Comparison of ENCODE assay signal across 15 cellular contexts in genomic region chr2:63983986-63984605, GRCh38. TPM values are rescaled to one million over a fixed set of nuclear protein-coding genes. Genes with fewer than 3 reads are reported as not detected.
DNase-seq lines count a peak whose midpoint lies in the region; ATAC-seq and TF ChIP-seq lines count a peak whose summit lies in the region.
"Had no signal": no experiment of that assay in that cellular context is flagged by ENCODE, and none has a peak within 500 bp of the region (broad histone marks: within the 10 kb centered on the region; RNA-seq: fewer than 3 reads in every experiment).

No MANE protein-coding gene starts in this region.

- intact Hi-C loops in activated CD4-positive, alpha-beta T cell treated with anti-CD3 and anti-CD28 coated beads for 36 hours (cut with DNase I, micrococcal nuclease) = no loop called here
- intact Hi-C loops in activated CD4-positive, alpha-beta T cell treated with anti-CD3 and anti-CD28 coated beads, Interleukin-2, amount 10 ng/mL, durations not matched to agents 24 days and 14 days (cut with micrococcal nuclease) = no loop called here
- intact Hi-C loops in right lobe of liver (cut with DNase I) = no loop called here

- DNase-seq in activated CD4-positive, alpha-beta T cell treated with anti-CD3 and anti-CD28 coated beads for 36 hours = no peak
- no peak for DNase-seq in activated CD4-positive, alpha-beta T cell treated with anti-CD3 and anti-CD28 coated beads, Interleukin-2, amount 10 ng/mL, durations not matched to agents 24 days and 14 days
- DNase-seq in HT-29 (ENCODE audit: low spot score) = peak; percentile 39
- peak; percentile 47 for DNase-seq in SHP77 treated with DMSO at 0.1 percent for 48 hours (lab: John Stamatoyannopoulos, UW)
- no peak for DNase-seq in right lobe of liver
- DNase-seq in NAMALWA (ENCODE audit: low spot score) = no peak
- no peak for DNase-seq in globus pallidus (ENCODE audit: low spot score)
- no peak for DNase-seq in natural killer cell treated with Interleukin-12 subunit alpha and Interleukin-12 subunit beta and Interleukin-15 and Interleukin-18, amount 100 ng/mL, for 72 hours (ENCODE audit: low spot score)
- DNase-seq: activated naive CD4-positive, alpha-beta T cell treated with anti-CD3 and anti-CD28 coated beads, Interleukin-2, amount 50 U/mL, for 16 hours; DMS79; glutamatergic neuron; MV-4-11; NCI-H82; SIG-M5 had no signal

- H3K27ac ChIP-seq in right lobe of liver = peak overlapping the region in 1 of 3 donors; percentile 17

- H3K27me3 Mint-ChIP-seq in activated CD4-positive, alpha-beta T cell treated with anti-CD3 and anti-CD28 coated beads for 36 hours = no peaks in the 10 kb centered on the region
- no peaks in the 10 kb centered on the region for H3K27me3 Mint-ChIP-seq in activated CD4-positive, alpha-beta T cell treated with anti-CD3 and anti-CD28 coated beads, Interleukin-2, amount 10 ng/mL, durations not matched to agents 24 days and 14 days
- H3K27me3 Mint-ChIP-seq in natural killer cell treated with Interleukin-12 subunit alpha and Interleukin-12 subunit beta and Interleukin-15 and Interleukin-18, amount 100 ng/mL, for 72 hours = no peaks in the 10 kb centered on the region

- peak; percentile 33 for ATAC-seq in activated CD4-positive, alpha-beta T cell treated with anti-CD3 and anti-CD28 coated beads for 36 hours
- peak in 3 of 4 donors; percentile 40 to 74 (median 62) for ATAC-seq in right lobe of liver
- ATAC-seq in natural killer cell treated with Interleukin-12 subunit alpha and Interleukin-12 subunit beta and Interleukin-15 and Interleukin-18, amount 100 ng/mL, for 72 hours = no peak

- CTCF ChIA-PET in activated CD4-positive, alpha-beta T cell treated with anti-CD3 and anti-CD28 coated beads for 36 hours (lab: Charles Lee) = no interaction called here

- H3K4me1 ChIP-seq in right lobe of liver = peaks cover 0 to 36% (median 6%) of the 10 kb centered on the region in 4 donors

- H3K36me3 ChIP-seq in right lobe of liver = peaks cover 0 to 6% (median 0%) of the 10 kb centered on the region in 4 donors

- TF ChIP-seq CTCF in right lobe of liver (IDR thresholded peaks at IDR 0.05) = no peak

- 54% methylated on average over 2 of the region's 2 CpGs for WGBS in right lobe of liver (ENCODE audit: insufficient coverage, low coverage, low lambda C conversion rate, missing lambda C conversion rate)

- H3K9me3 Mint-ChIP-seq in activated CD4-positive, alpha-beta T cell treated with anti-CD3 and anti-CD28 coated beads for 36 hours (ENCODE audit: low read depth) = no peaks in the 10 kb centered on the region
- peaks cover 4% of the 10 kb centered on the region for H3K9me3 Mint-ChIP-seq in activated CD4-positive, alpha-beta T cell treated with anti-CD3 and anti-CD28 coated beads, Interleukin-2, amount 10 ng/mL, durations not matched to agents 24 days and 14 days
- no peaks in the 10 kb centered on the region for H3K9me3 Mint-ChIP-seq in natural killer cell treated with Interleukin-12 subunit alpha and Interleukin-12 subunit beta and Interleukin-15 and Interleukin-18, amount 100 ng/mL, for 72 hours

- no peaks in the 10 kb centered on the region for H3K9me3 ChIP-seq in right lobe of liver
- H3K9me3 ChIP-seq: HAP-1 had no signal

- POLR2A ChIA-PET in activated CD4-positive, alpha-beta T cell treated with anti-CD3 and anti-CD28 coated beads for 36 hours (lab: Charles Lee) = no interaction called here

- H3K27ac Mint-ChIP-seq in activated CD4-positive, alpha-beta T cell treated with anti-CD3 and anti-CD28 coated beads for 36 hours = no peak overlapping the region
- H3K27ac Mint-ChIP-seq in activated CD4-positive, alpha-beta T cell treated with anti-CD3 and anti-CD28 coated beads, Interleukin-2, amount 10 ng/mL, durations not matched to agents 24 days and 14 days = no peak overlapping the region
- H3K27ac Mint-ChIP-seq in natural killer cell treated with Interleukin-12 subunit alpha and Interleukin-12 subunit beta and Interleukin-15 and Interleukin-18, amount 100 ng/mL, for 72 hours = no peak overlapping the region

- peaks cover 22% of the 10 kb centered on the region for H3K4me1 Mint-ChIP-seq in activated CD4-positive, alpha-beta T cell treated with anti-CD3 and anti-CD28 coated beads for 36 hours
- peaks cover 19% of the 10 kb centered on the region for H3K4me1 Mint-ChIP-seq in activated CD4-positive, alpha-beta T cell treated with anti-CD3 and anti-CD28 coated beads, Interleukin-2, amount 10 ng/mL, durations not matched to agents 24 days and 14 days
- peaks cover 15 to 18% of the 10 kb centered on the region in 2 donors for H3K4me1 Mint-ChIP-seq in natural killer cell treated with Interleukin-12 subunit alpha and Interleukin-12 subunit beta and Interleukin-15 and Interleukin-18, amount 100 ng/mL, for 72 hours (ENCODE audit: low read depth in 2 of 2)

- peaks cover 13% of the 10 kb centered on the region for H3K36me3 Mint-ChIP-seq in activated CD4-positive, alpha-beta T cell treated with anti-CD3 and anti-CD28 coated beads for 36 hours (ENCODE audit: low read depth)
- H3K36me3 Mint-ChIP-seq in activated CD4-positive, alpha-beta T cell treated with anti-CD3 and anti-CD28 coated beads, Interleukin-2, amount 10 ng/mL, durations not matched to agents 24 days and 14 days (ENCODE audit: low read depth) = peaks cover 38% of the 10 kb centered on the region
- H3K36me3 Mint-ChIP-seq in natural killer cell treated with Interleukin-12 subunit alpha and Interleukin-12 subunit beta and Interleukin-15 and Interleukin-18, amount 100 ng/mL, for 72 hours = peaks cover 4% of the 10 kb centered on the region

- no peak overlapping the region for H3K4me3 ChIP-seq in right lobe of liver
- H3K4me3 ChIP-seq: HAP-1 had no signal

- no peak overlapping the region for H3K4me3 Mint-ChIP-seq in activated CD4-positive, alpha-beta T cell treated with anti-CD3 and anti-CD28 coated beads for 36 hours
- H3K4me3 Mint-ChIP-seq in activated CD4-positive, alpha-beta T cell treated with anti-CD3 and anti-CD28 coated beads, Interleukin-2, amount 10 ng/mL, durations not matched to agents 24 days and 14 days = no peak overlapping the region
- no peak overlapping the region for H3K4me3 Mint-ChIP-seq in natural killer cell treated with Interleukin-12 subunit alpha and Interleukin-12 subunit beta and Interleukin-15 and Interleukin-18, amount 100 ng/mL, for 72 hours

- no peak for TF ChIP-seq POLR2A in right lobe of liver (IDR thresholded peaks at IDR 0.05)

- H3K27me3 ChIP-seq in right lobe of liver = no peaks in the 10 kb centered on the region

RNA-seq across cellular contexts. Expression of gene VPS54, which starts 35.1 kb away (rescaled TPM):
- 10 to 100 TPM in 1 of 2 experiments, 1 to 10 TPM in 1; 9.0 to 11.7 TPM for total RNA-seq in activated CD4-positive, alpha-beta T cell treated with anti-CD3 and anti-CD28 coated beads for 36 hours
- total RNA-seq in activated CD4-positive, alpha-beta T cell treated with anti-CD3 and anti-CD28 coated beads, Interleukin-2, amount 10 ng/mL, durations not matched to agents 24 days and 14 days = 14.3 and 15.6 TPM in 2 replicates
- 8.5 and 10.6 TPM in 2 replicates for total RNA-seq in HT-29 (2014; rRNA removed; shearing (Covaris generic))
- total RNA-seq in right lobe of liver = 10 to 100 TPM; 11.6 to 12.5 (median 12.2) TPM
- total RNA-seq in natural killer cell treated with Interleukin-12 subunit alpha and Interleukin-12 subunit beta and Interleukin-15 and Interleukin-18, amount 100 ng/mL, for 72 hours = 10 to 100 TPM; 12.8 to 19.7 TPM

Comparison
In these comparisons a context has a peak if more than half of its experiments do, and no peak if none do; other contexts are left out.
1. ATAC-seq: peak in activated CD4-positive, alpha-beta T cell treated with anti-CD3 and anti-CD28 coated beads for 36 hours (single experiment) and right lobe of liver (3 of 4); none in natural killer cell treated with Interleukin-12 subunit alpha and Interleukin-12 subunit beta and Interleukin-15 and Interleukin-18, amount 100 ng/mL, for 72 hours (0 of 2).
2. DNase-seq: peak in HT-29 (single experiment) and SHP77 treated with DMSO at 0.1 percent for 48 hours (single experiment); none in activated CD4-positive, alpha-beta T cell treated with anti-CD3 and anti-CD28 coated beads for 36 hours (single experiment), activated CD4-positive, alpha-beta T cell treated with anti-CD3 and anti-CD28 coated beads, Interleukin-2, amount 10 ng/mL, durations not matched to agents 24 days and 14 days (single experiment), right lobe of liver (0 of 3), NAMALWA (single experiment), globus pallidus (single experiment) and natural killer cell treated with Interleukin-12 subunit alpha and Interleukin-12 subunit beta and Interleukin-15 and Interleukin-18, amount 100 ng/mL, for 72 hours (single experiment).